21 cellular contexts compared by ENCODE assay signal in the genomic region with DNA sequence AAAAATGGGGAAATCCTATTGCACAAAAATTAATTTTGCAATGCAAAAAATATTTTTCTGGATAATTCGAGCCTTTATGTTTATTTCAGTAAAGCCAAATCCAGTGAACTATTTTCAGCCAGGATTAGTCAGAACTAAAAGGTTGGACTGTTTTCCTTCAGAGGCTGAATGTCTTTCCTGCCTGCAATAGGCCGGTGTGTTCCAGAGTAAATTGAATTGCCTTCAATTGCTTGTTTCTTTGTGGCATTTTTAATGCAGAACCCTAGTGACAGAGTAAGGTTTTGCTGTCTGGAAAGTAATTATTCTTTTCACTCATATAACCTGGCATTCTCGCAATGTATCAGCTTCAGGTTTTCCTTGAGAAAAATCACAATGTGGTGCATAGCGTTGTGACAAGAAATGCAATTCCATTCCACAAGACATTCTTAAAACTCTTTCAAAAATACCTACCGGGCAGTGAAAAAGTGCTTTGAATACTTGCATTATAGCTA.
DNase-seq lines count a peak whose midpoint lies in the region; ATAC-seq and TF ChIP-seq lines count a peak whose summit lies in the region.
"Had no signal": no experiment of that assay in that cellular context is flagged by ENCODE, and none has a peak within 500 bp of the region (broad histone marks: within the 10 kb centered on the region; RNA-seq: fewer than 3 reads in every experiment).

No MANE protein-coding gene starts in this region.

- H3K4me3 ChIP-seq in gastroesophageal sphincter (no peak overlapping the region), trophoblast cell (ENCODE audit: low read depth, low read length) (no peak overlapping the region)
- H3K4me3 ChIP-seq: body of pancreas, dorsolateral prefrontal cortex, HAP-1, suprapubic skin had no signal

- WGBS in gastroesophageal sphincter (ENCODE audit: low coverage in 1 of 2), 2 donors: 8 to 29% methylated on average over 5 of the region's 5 CpGs
- WGBS in trophoblast cell (ENCODE audit: extremely low coverage, insufficient coverage, insufficient read length): no CpG with 5 or more reads among the region's 5 CpGs

- H2BK12ac ChIP-seq in trophoblast cell (ENCODE audit: low read length): no peak overlapping the region

- H4K8ac ChIP-seq in trophoblast cell (ENCODE audit: low read depth, low read length): no peak overlapping the region

- H3K79me2 ChIP-seq in trophoblast cell (ENCODE audit: control insufficient read depth, insufficient read depth, low read length, poor library complexity): no peaks in the 10 kb centered on the region

- H3K4me1 ChIP-seq in gastroesophageal sphincter (peaks cover 16 to 82% (median 29%) of the 10 kb centered on the region in 3 donors), trophoblast cell (ENCODE audit: control insufficient read depth in 1 of 2, insufficient read depth in 2 of 2, low read length in 2 of 2) (no peaks in the 10 kb centered on the region)
- H3K4me1 ChIP-seq: HAP-1 had no signal

- H3K4me2 ChIP-seq in trophoblast cell (ENCODE audit: low read length): no peak overlapping the region

- H2AK5ac ChIP-seq in trophoblast cell (ENCODE audit: low read length): no peak overlapping the region

- TF ChIP-seq CTCF in gastroesophageal sphincter (IDR thresholded peaks at IDR 0.05) (peak in 1 of 4 experiments; percentile 27), GM10266 (IDR thresholded peaks at IDR 0.05; ENCODE audit: control insufficient read depth, insufficient read depth, low read depth, missing control alignments) (no peak)

- H3K18ac ChIP-seq in trophoblast cell (ENCODE audit: low read length): no peak overlapping the region

- no peak overlapping the region for H4K91ac ChIP-seq in trophoblast cell (ENCODE audit: low read depth, low read length)

- no peak overlapping the region for H3K14ac ChIP-seq in trophoblast cell (ENCODE audit: low read length)

- no peak overlapping the region for H3K9ac ChIP-seq in trophoblast cell (ENCODE audit: low read length)

- peaks cover 0 to 8% of the 10 kb centered on the region in 2 donors for H3K36me3 ChIP-seq in gastroesophageal sphincter
- H3K36me3 ChIP-seq in trophoblast cell (ENCODE audit: control insufficient read depth in 1 of 2, insufficient read depth in 2 of 2, low read length in 2 of 2): peaks cover 3 to 5% of the 10 kb centered on the region in 2 experiments
- H3K36me3 ChIP-seq: HAP-1, suprapubic skin had no signal

- DNase-seq in EH (ENCODE audit: low read depth): peak; percentile 21
- peak; percentile 65 for DNase-seq in astrocyte of the hippocampus (ENCODE audit: low read depth, low spot score)
- peak; percentile 25 to 88 for DNase-seq in trophoblast cell
- DNase-seq in NCI-H2081 (lab: John Stamatoyannopoulos, UW): no peak
- DNase-seq in GM10266 (ENCODE audit: extremely low spot score): no peak
- no peak for DNase-seq in head of caudate nucleus
- DNase-seq: activated CD4-positive, alpha-beta T cell treated with anti-CD3 and anti-CD28 coated beads for 1 hour; activated CD8-positive, alpha-beta memory T cell treated with anti-CD3 and anti-CD28 coated beads, Interleukin-2, amount 50 U/mL, for 4 hours; activated gamma-delta T cell treated with Interleukin-2 at 50 U/mL for 16 hours; body of pancreas; Calu3; dorsolateral prefrontal cortex; GF-D8; naive thymus-derived CD8-positive, alpha-beta T cell; NCI-H187 treated with DMSO at 0.1 percent for 48 hours; NCI-H524; SIG-M5 had no signal

- no peak overlapping the region for H2AFZ ChIP-seq in trophoblast cell (ENCODE audit: insufficient read depth, low read length, poor library complexity)

- H3K4ac ChIP-seq in trophoblast cell (ENCODE audit: low read depth, low read length): no peak overlapping the region

- no peak overlapping the region for H4K12ac ChIP-seq in trophoblast cell (ENCODE audit: low read depth, low read length)

- no peaks in the 10 kb centered on the region for H3K79me1 ChIP-seq in trophoblast cell (ENCODE audit: low read length)

- TF ChIP-seq EP300 in gastroesophageal sphincter (IDR thresholded peaks at IDR 0.05): no peak

- TF ChIP-seq POLR2A in gastroesophageal sphincter (IDR thresholded peaks at IDR 0.05): no peak

- no peak overlapping the region for H2BK120ac ChIP-seq in trophoblast cell (ENCODE audit: insufficient read depth, low read length, poor library complexity)

- H3K27ac ChIP-seq in gastroesophageal sphincter (peak overlapping the region; percentile 62 to 82 (median 72)), trophoblast cell (ENCODE audit: low read depth, low read length) (no peak overlapping the region)
- H3K27ac ChIP-seq: suprapubic skin had no signal

- H3K27me3 ChIP-seq in gastroesophageal sphincter: no peaks in the 10 kb centered on the region
- H3K27me3 ChIP-seq in trophoblast cell (ENCODE audit: insufficient read depth, low read length): no peaks in the 10 kb centered on the region
- H3K27me3 ChIP-seq: body of pancreas, dorsolateral prefrontal cortex, suprapubic skin had no signal

- no peak overlapping the region for H3K23ac ChIP-seq in trophoblast cell (ENCODE audit: low read length)

- H2BK5ac ChIP-seq in trophoblast cell (ENCODE audit: low read depth, low read length, poor library complexity): no peak overlapping the region

- H3K9me3 ChIP-seq in gastroesophageal sphincter: no peaks in the 10 kb centered on the region
- H3K9me3 ChIP-seq in trophoblast cell (ENCODE audit: insufficient read depth, low read depth, low read length): peaks cover 3% of the 10 kb centered on the region
- H3K9me3 ChIP-seq: body of pancreas, HAP-1, suprapubic skin had no signal

- intact Hi-C loops in head of caudate nucleus (cut with DNase I): no loop called here

- ATAC-seq in gastroesophageal sphincter (peak; percentile 76), GM18861 (IDR thresholded peaks at IDR 0.05; ENCODE audit: unreplicated experiment) (no peak)
- ATAC-seq: body of pancreas; naive thymus-derived CD8-positive, alpha-beta T cell had no signal

Comparison
In these comparisons a context has a peak if more than half of its experiments do, and no peak if none do; other contexts are left out.
1. DNase-seq: peak in EH (single experiment), astrocyte of the hippocampus (single experiment) and trophoblast cell (2 of 2); none in NCI-H2081 (0 of 2), GM10266 (single experiment) and head of caudate nucleus (0 of 42).